10 cellular contexts compared by ENCODE assay signal in the genomic region with DNA sequence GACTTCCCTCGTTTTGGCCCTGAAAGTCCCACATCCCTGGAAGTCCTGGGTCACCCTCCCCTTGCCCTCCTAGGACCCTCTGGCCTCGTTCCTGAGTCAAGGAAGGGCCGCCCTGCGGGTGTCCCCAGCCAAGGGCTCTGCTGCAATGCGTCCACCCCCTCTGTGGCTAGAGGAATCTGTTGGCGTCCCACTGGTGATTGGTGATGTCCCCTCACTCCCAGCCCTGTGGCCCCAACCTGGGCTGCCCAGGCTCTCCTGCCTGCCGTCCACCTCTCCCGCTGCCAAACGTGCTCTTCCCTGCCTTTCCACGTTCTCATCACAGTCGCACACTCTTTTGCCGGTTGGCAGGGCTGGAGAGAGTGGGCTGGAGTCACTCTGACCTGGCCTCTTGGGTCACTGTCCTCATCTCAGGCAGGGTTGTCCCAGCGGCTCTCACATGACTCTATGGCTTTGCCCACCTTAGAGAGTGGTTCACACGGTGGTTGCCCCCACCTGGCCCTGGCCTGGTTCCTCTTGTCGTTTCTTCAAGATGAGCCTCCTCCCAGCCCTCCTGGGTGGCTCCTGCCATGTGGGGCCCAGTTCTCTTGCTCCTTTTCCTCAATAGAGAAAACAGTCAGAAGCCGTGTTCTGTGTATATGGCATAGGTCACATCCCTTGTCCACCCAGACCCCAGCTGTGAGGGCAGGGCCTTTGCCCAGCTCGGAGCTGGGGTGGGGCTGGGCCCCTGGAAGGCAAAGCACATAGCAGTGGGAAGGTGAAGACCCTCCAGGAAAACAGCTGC.
DNase-seq lines count a peak whose midpoint lies in the region; ATAC-seq and TF ChIP-seq lines count a peak whose summit lies in the region.
"Had no signal": no experiment of that assay in that cellular context is flagged by ENCODE, and none has a peak within 500 bp of the region (broad histone marks: within the 10 kb centered on the region; RNA-seq: fewer than 3 reads in every experiment).

No MANE protein-coding gene starts in this region.

- H3K9me3 Mint-ChIP-seq in activated naive CD8-positive, alpha-beta T cell treated with anti-CD3 and anti-CD28 coated beads for 36 hours = no peaks in the 10 kb centered on the region
- no peaks in the 10 kb centered on the region for H3K9me3 Mint-ChIP-seq in chondrocyte (ENCODE audit: low read depth)
- H3K9me3 Mint-ChIP-seq in MCF 10A (ENCODE audit: unreplicated experiment) = no peaks in the 10 kb centered on the region

- POLR2A ChIA-PET in MCF 10A (lab: Yijun Ruan, JAX) = no interaction called here

- no peaks in the 10 kb centered on the region for H4K20me1 ChIP-seq in osteoblast (ENCODE audit: insufficient read depth, low read length)

- BruUV-seq in MCF 10A (replicated peaks; lab: Mats Ljungman, UMichigan) = no TSS peak

- no peak overlapping the region for H2AFZ ChIP-seq in osteoblast (ENCODE audit: low read length)

- TF ChIP-seq CTCF in osteoblast (IDR thresholded peaks at IDR 0.05; ENCODE audit: extremely low read depth, low read depth, low read length) (no peak), chondrocyte (IDR thresholded peaks at IDR 0.05) (no peak), MCF 10A (IDR thresholded peaks at IDR 0.05; ENCODE audit: unreplicated experiment) (no peak)

- H3K27me3 ChIP-seq in osteoblast (ENCODE audit: insufficient read depth, low read length) = no peaks in the 10 kb centered on the region

- no peak overlapping the region for H3K4me3 ChIP-seq in osteoblast (ENCODE audit: insufficient read depth, low read length)

- H3K27ac ChIP-seq in osteoblast (ENCODE audit: low read depth, low read length) = no peak overlapping the region

- no peaks in the 10 kb centered on the region for H3K79me2 ChIP-seq in osteoblast (ENCODE audit: insufficient read depth, low read length)

- H3K4me1 ChIP-seq in osteoblast (ENCODE audit: insufficient read depth, low read length) = peaks cover 17% of the 10 kb centered on the region

- H3K4me1 Mint-ChIP-seq in activated naive CD8-positive, alpha-beta T cell treated with anti-CD3 and anti-CD28 coated beads for 36 hours = peaks cover 25% of the 10 kb centered on the region
- peaks cover 53% of the 10 kb centered on the region for H3K4me1 Mint-ChIP-seq in chondrocyte (ENCODE audit: low read depth)
- H3K4me1 Mint-ChIP-seq in MCF 10A (ENCODE audit: insufficient read depth, unreplicated experiment) = peaks cover 18% of the 10 kb centered on the region

- H3K4me2 ChIP-seq in osteoblast (ENCODE audit: insufficient read depth, low read length) = no peak overlapping the region

- no peaks in the 10 kb centered on the region for H3K9me3 ChIP-seq in osteoblast (ENCODE audit: low read depth, low read length)

- peak overlapping the region; percentile 29 for H3K4me3 Mint-ChIP-seq in activated naive CD8-positive, alpha-beta T cell treated with anti-CD3 and anti-CD28 coated beads for 36 hours
- H3K4me3 Mint-ChIP-seq in chondrocyte (ENCODE audit: unreplicated experiment) (no peak overlapping the region), MCF 10A (ENCODE audit: unreplicated experiment) (no peak overlapping the region)

- no peaks in the 10 kb centered on the region for H3K36me3 Mint-ChIP-seq in activated naive CD8-positive, alpha-beta T cell treated with anti-CD3 and anti-CD28 coated beads for 36 hours
- H3K36me3 Mint-ChIP-seq in chondrocyte (ENCODE audit: low read depth) (no peaks in the 10 kb centered on the region), MCF 10A (ENCODE audit: insufficient read depth, unreplicated experiment) (no peaks in the 10 kb centered on the region)

- intact Hi-C loops in MCF 10A (cut with micrococcal nuclease) = no loop called here

- H3K27me3 Mint-ChIP-seq in activated naive CD8-positive, alpha-beta T cell treated with anti-CD3 and anti-CD28 coated beads for 36 hours = no peaks in the 10 kb centered on the region
- H3K27me3 Mint-ChIP-seq in chondrocyte (ENCODE audit: low read depth) = no peaks in the 10 kb centered on the region
- no peaks in the 10 kb centered on the region for H3K27me3 Mint-ChIP-seq in MCF 10A (ENCODE audit: insufficient read depth, unreplicated experiment)

- DNase-seq in activated CD4-positive, CD25-positive, alpha-beta regulatory T cell treated with anti-CD3 and anti-CD28 coated beads, Interleukin-2, amount 50 U/mL, for 72 hours = peak; percentile 21
- no peak for DNase-seq in activated naive CD8-positive, alpha-beta T cell treated with anti-CD3 and anti-CD28 coated beads for 36 hours
- DNase-seq in osteoblast (ENCODE audit: insufficient read length, low spot score, missing footprints) (peak; percentile 5), chondrocyte (ENCODE audit: low spot score) (no peak), OCI-M2 (lab: John Stamatoyannopoulos, UW; ENCODE audit: unreplicated experiment) (no peak), MCF 10A (ENCODE audit: unreplicated experiment) (no peak)
- DNase-seq: NCI-H1417 treated with DMSO at 0.1 percent for 48 hours, SW 1271 had no signal

- no peak for ATAC-seq in activated CD4-positive, CD25-positive, alpha-beta regulatory T cell treated with anti-CD3 and anti-CD28 coated beads, Interleukin-2, amount 50 U/mL, for 24 hours
- peak; percentile 13 for ATAC-seq in GM21367 (IDR thresholded peaks at IDR 0.05; ENCODE audit: unreplicated experiment)

- peak overlapping the region; percentile 44 for H3K27ac Mint-ChIP-seq in activated naive CD8-positive, alpha-beta T cell treated with anti-CD3 and anti-CD28 coated beads for 36 hours
- H3K27ac Mint-ChIP-seq in chondrocyte (ENCODE audit: unreplicated experiment) (no peak overlapping the region), MCF 10A (ENCODE audit: low read depth, unreplicated experiment) (no peak overlapping the region)

- no peaks in the 10 kb centered on the region for H3K36me3 ChIP-seq in osteoblast (ENCODE audit: insufficient read depth, low read length)

- CTCF ChIA-PET in MCF 10A (lab: Yijun Ruan, JAX) = no interaction called here

Comparison
In these comparisons a context has a peak if more than half of its experiments do, and no peak if none do; other contexts are left out.
1. DNase-seq: peak in activated CD4-positive, CD25-positive, alpha-beta regulatory T cell treated with anti-CD3 and anti-CD28 coated beads, Interleukin-2, amount 50 U/mL, for 72 hours (single experiment) and osteoblast (single experiment); none in activated naive CD8-positive, alpha-beta T cell treated with anti-CD3 and anti-CD28 coated beads for 36 hours (single experiment), chondrocyte (single experiment), OCI-M2 (single experiment) and MCF 10A (single experiment).